ENCODE assay signal across 19 cellular contexts in genomic region chr3:127711021-127711420, GRCh38. TPM values are rescaled to one million over a fixed set of nuclear protein-coding genes. Genes with fewer than 3 reads are reported as not detected.
A peak's percentile ranks its signal among the peaks of the same experiment; 100 is the strongest.
DNase-seq lines count a peak whose midpoint lies in the region; ATAC-seq, FAIRE-seq and TF ChIP-seq lines count a peak whose summit lies in the region.
"Had no signal": no experiment of that assay in that cellular context is flagged by ENCODE, and none has a peak within 500 bp of the region (broad histone marks: within the 10 kb centered on the region; RNA-seq: fewer than 3 reads in every experiment).

No MANE protein-coding gene starts in this region.

- H3K9me3 ChIP-seq in left ventricle myocardium inferior (replicated peaks) (no peaks in the 10 kb centered on the region), small intestine (ENCODE audit: control insufficient read depth, low read depth) (no peaks in the 10 kb centered on the region)
- H3K9me3 ChIP-seq: prostate gland, uterus had no signal

- intact Hi-C loops in left ventricle myocardium inferior (cut with micrococcal nuclease), result no loop called here
- intact Hi-C loops in Right ventricle myocardium superior (cut with DNase I), result no loop called here

- no peak for FAIRE-seq in small intestine (lab: Jason Lieb, UNC)

- H3K27me3 ChIP-seq in left ventricle myocardium inferior (ENCODE audit: low read depth) (no peaks in the 10 kb centered on the region), small intestine (ENCODE audit: control insufficient read depth in 2 of 2, insufficient read depth in 2 of 2, low read length in 2 of 2) (no peaks in the 10 kb centered on the region)
- H3K27me3 ChIP-seq: uterus had no signal

- DNase-seq in left ventricle myocardium inferior, result no peak
- DNase-seq in Right ventricle myocardium superior, result no peak
- DNase-seq in coronary artery (ENCODE audit: low spot score), result peak; percentile 66
- no peak for DNase-seq in omental fat pad (ENCODE audit: low spot score)
- no peak for DNase-seq in small intestine
- no peak for DNase-seq in DMS53 treated with DMSO at 0.1 percent for 48 hours (lab: John Stamatoyannopoulos, UW; ENCODE audit: unreplicated experiment)
- DNase-seq: activated CD4-positive, alpha-beta T cell treated with anti-CD3 and anti-CD28 coated beads for 48 hours; CD4-positive, alpha-beta memory T cell; dermis blood vessel endothelial cell; DMS153; kidney glomerular epithelial cell; MM.1S; NCI-H748 treated with DMSO at 0.1 percent for 48 hours; nephron progenitor cell; SHP77 treated with DMSO at 0.1 percent for 48 hours had no signal

- H3K36me3 ChIP-seq in left ventricle myocardium inferior (peaks cover 15% of the 10 kb centered on the region), small intestine (ENCODE audit: control insufficient read depth in 2 of 2, insufficient read depth in 2 of 2, low read length in 2 of 2) (no peaks in the 10 kb centered on the region)
- H3K36me3 ChIP-seq: prostate gland, uterus had no signal

- WGBS in small intestine, 3 donors, result 82 to 86% (median 83%) methylated on average over 10 of the region's 10 CpGs

- no peak for TF ChIP-seq CTCF in left ventricle myocardium inferior (IDR thresholded peaks at IDR 0.05; ENCODE audit: borderline replicate concordance)
- no peak for TF ChIP-seq CTCF in coronary artery (IDR thresholded peaks at IDR 0.05)
- no peak for TF ChIP-seq CTCF in omental fat pad (IDR thresholded peaks at IDR 0.05)

- H3K4me3 ChIP-seq in left ventricle myocardium inferior (no peak overlapping the region), coronary artery (no peak overlapping the region), small intestine (ENCODE audit: low read depth in 1 of 2, low read length in 2 of 2) (no peak overlapping the region)
- H3K4me3 ChIP-seq: prostate gland, uterus had no signal

- H3K4me1 ChIP-seq in left ventricle myocardium inferior, result peaks cover 99% of the 10 kb centered on the region
- no peaks in the 10 kb centered on the region for H3K4me1 ChIP-seq in small intestine (ENCODE audit: control insufficient read depth in 2 of 2, insufficient read depth in 1 of 2, low read depth in 1 of 2, low read length in 1 of 2)
- H3K4me1 ChIP-seq: prostate gland, uterus had no signal

- no peak for ATAC-seq in Right ventricle myocardium superior (ENCODE audit: poor library complexity)
- ATAC-seq in omental fat pad (ENCODE audit: low FRiP score), result peak; percentile 3
- ATAC-seq in GM21825 (IDR thresholded peaks at IDR 0.05; ENCODE audit: unreplicated experiment), result no peak
- no peak for ATAC-seq in GM18909 (IDR thresholded peaks at IDR 0.05; ENCODE audit: poor library complexity, unreplicated experiment)

- peak overlapping the region; percentile 96 for H3K27ac ChIP-seq in left ventricle myocardium inferior (replicated peaks)
- H3K27ac ChIP-seq in coronary artery, result no peak overlapping the region
- no peak overlapping the region for H3K27ac ChIP-seq in small intestine (ENCODE audit: low read depth in 1 of 2, low read length in 1 of 2)
- H3K27ac ChIP-seq: prostate gland had no signal

RNA-seq across cellular contexts. Expression of gene ABTB1, which starts 38.3 kb away (rescaled TPM):
- total RNA-seq in left ventricle myocardium inferior, result 29.9 TPM
- 33.0 TPM for total RNA-seq in Right ventricle myocardium superior
- total RNA-seq in omental fat pad, result 100 to 1,000 TPM in 1 of 4 donors, 10 to 100 TPM in 3; 19.5 to 114 (median 28.7) TPM
- polyA plus RNA-seq in small intestine, result 10 to 100 TPM; 22.7 to 49.4 (median 37.6) TPM
